In the genomic region with DNA sequence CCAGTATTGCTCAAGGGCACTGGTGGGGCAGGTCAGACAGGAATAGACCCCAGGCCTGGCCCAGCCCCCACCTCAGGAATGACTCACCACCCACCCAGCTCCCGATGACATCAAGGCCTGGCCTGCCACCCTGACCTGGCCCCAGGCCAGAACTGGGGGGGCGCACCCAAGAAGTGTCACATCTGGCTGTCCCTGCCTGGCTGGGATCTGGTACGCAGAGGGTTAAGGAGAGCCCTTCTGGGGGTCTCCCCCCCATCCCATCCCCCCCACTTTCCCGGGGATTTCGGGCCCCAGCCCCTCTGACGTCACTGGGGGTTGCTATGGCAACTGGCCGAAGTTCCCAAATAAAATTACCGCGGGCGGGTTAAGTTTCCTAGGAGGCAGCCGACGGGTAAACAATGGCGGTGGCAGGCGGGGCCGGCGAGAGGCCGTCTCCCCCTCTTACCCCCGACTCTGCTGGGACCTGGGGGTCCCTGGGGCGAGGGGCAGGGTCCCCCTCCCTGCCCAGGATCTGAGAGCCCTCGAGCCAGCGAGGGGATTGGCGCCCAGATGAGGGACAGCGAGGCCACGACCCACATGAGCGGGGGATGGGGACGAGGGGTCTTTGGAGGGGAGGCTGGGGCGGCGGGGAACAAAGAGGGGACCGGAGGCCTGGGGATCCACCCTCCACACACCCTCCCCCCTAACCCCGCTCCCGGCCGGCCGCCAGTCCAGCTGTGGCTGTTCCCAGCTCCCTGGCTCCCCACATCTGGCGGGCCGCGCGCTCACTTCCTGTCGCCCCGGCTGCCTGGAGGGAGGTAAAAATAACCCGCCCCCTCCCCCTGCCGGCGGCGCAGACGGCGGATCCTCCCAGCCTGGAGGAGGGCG, we compare ENCODE assay signal across 8 cellular contexts. TPM values are rescaled to one million over a fixed set of nuclear protein-coding genes. Genes with fewer than 3 reads are reported as not detected.
DNase-seq lines count a peak whose midpoint lies in the region; ATAC-seq, FAIRE-seq and TF ChIP-seq lines count a peak whose summit lies in the region.

No MANE protein-coding gene starts in this region.

- DNase-seq in HFF-Myc (ENCODE audit: extremely low read depth, low read depth), result no peak
- DNase-seq in NCI-H1105 treated with DMSO at 0.1 percent for 48 hours (lab: John Stamatoyannopoulos, UW), result peak; percentile 85
- peak in 51 of 56 donors; percentile 16 to 96 (median 68) for DNase-seq in amygdala (lab: John Stamatoyannopoulos, UW)
- DNase-seq in right cardiac atrium, result peak; percentile 98 to 99 (median 99)
- DNase-seq in renal cortical epithelial cell (ENCODE audit: low read depth), result peak; percentile 78
- peak; percentile 95 for DNase-seq in uterus

- TF ChIP-seq CTCF in HFF-Myc (IDR thresholded peaks at IDR 0.05; ENCODE audit: low read depth, low read length, missing control alignments), result no peak
- peak in 3 of 4 experiments; percentile 28 to 57 (median 49) for TF ChIP-seq CTCF in uterus (IDR thresholded peaks at IDR 0.05)

- intact Hi-C loops in right cardiac atrium (cut with DNase I), result no loop called here
- intact Hi-C loops in uterus (cut with DNase I; ENCODE audit: low total_unique reads), result no loop called here

- H3K27me3 Mint-ChIP-seq in T-helper 1 cell treated with Interleukin-12 subunit alpha and Interleukin-12 subunit beta and Interleukin-4 antibody, amounts not matched to agents 30 μg/mL and 1 μg/mL, for 36 hours (ENCODE audit: low read depth), result no peaks in the 10 kb centered on the region

- no peaks in the 10 kb centered on the region for H3K36me3 ChIP-seq in uterus

- H3K27ac ChIP-seq in right cardiac atrium (ENCODE audit: low read length), result peak overlapping the region; percentile 99
- peak overlapping the region; percentile 100 for H3K27ac ChIP-seq in uterus

- H3K36me3 Mint-ChIP-seq in T-helper 1 cell treated with Interleukin-12 subunit alpha and Interleukin-12 subunit beta and Interleukin-4 antibody, amounts not matched to agents 30 μg/mL and 1 μg/mL, for 36 hours (ENCODE audit: low read depth), result no peaks in the 10 kb centered on the region

- FAIRE-seq in G401.6 (lab: Jason Lieb, UNC), result peak; percentile 31

- WGBS in right cardiac atrium, result under 1% methylated on average over 46 of the region's 46 CpGs

- H3K4me1 Mint-ChIP-seq in T-helper 1 cell treated with Interleukin-12 subunit alpha and Interleukin-12 subunit beta and Interleukin-4 antibody, amounts not matched to agents 30 μg/mL and 1 μg/mL, for 36 hours (ENCODE audit: low read depth), result peaks cover 35% of the 10 kb centered on the region

- no peaks in the 10 kb centered on the region for H3K9me3 ChIP-seq in right cardiac atrium (ENCODE audit: control insufficient read depth, low read length)
- no peaks in the 10 kb centered on the region for H3K9me3 ChIP-seq in uterus

- H3K4me3 ChIP-seq in HFF-Myc (replicated peaks; ENCODE audit: low read depth, low read length), result peak overlapping the region; percentile 38
- H3K4me3 ChIP-seq in right cardiac atrium (ENCODE audit: low read length), result peak overlapping the region; percentile 40
- peak overlapping the region; percentile 60 to 69 for H3K4me3 ChIP-seq in uterus

- no peaks in the 10 kb centered on the region for H3K27me3 ChIP-seq in right cardiac atrium (ENCODE audit: control insufficient read depth, insufficient read depth)
- H3K27me3 ChIP-seq in uterus, result no peaks in the 10 kb centered on the region

- peak; percentile 77 to 80 for ATAC-seq in right cardiac atrium

- no peaks in the 10 kb centered on the region for H3K9me3 Mint-ChIP-seq in T-helper 1 cell treated with Interleukin-12 subunit alpha and Interleukin-12 subunit beta and Interleukin-4 antibody, amounts not matched to agents 30 μg/mL and 1 μg/mL, for 36 hours

- peak overlapping the region; percentile 99 for H3K27ac Mint-ChIP-seq in T-helper 1 cell treated with Interleukin-12 subunit alpha and Interleukin-12 subunit beta and Interleukin-4 antibody, amounts not matched to agents 30 μg/mL and 1 μg/mL, for 36 hours

- H3K4me1 ChIP-seq in right cardiac atrium (ENCODE audit: control insufficient read depth, insufficient read depth, low read length) (peaks cover 15% of the 10 kb centered on the region), uterus (peaks cover 14 to 42% of the 10 kb centered on the region in 2 donors)

- H3K4me3 Mint-ChIP-seq in T-helper 1 cell treated with Interleukin-12 subunit alpha and Interleukin-12 subunit beta and Interleukin-4 antibody, amounts not matched to agents 30 μg/mL and 1 μg/mL, for 36 hours, result peak overlapping the region; percentile 80

- peak; percentile 87 to 89 for TF ChIP-seq POLR2A in uterus (IDR thresholded peaks at IDR 0.05)

RNA-seq across cellular contexts. Expression of gene NANOS3, which starts 29.7 kb away (rescaled TPM):
- total RNA-seq in right cardiac atrium (1 to 10 TPM in 2 of 4 donors, under 1 TPM in 1, not detected in 1; 0.86 to 2.1 (median 1.4) TPM), renal cortical epithelial cell (not detected in 2 replicates), uterus (1 to 10 TPM in 1 of 4 donors, not detected in 3; 1.2 TPM)
- polyA plus RNA-seq in right cardiac atrium, result 1.7 TPM

RNA-seq across cellular contexts. Expression of gene ZSWIM4, which starts 52.0 kb away (rescaled TPM):
- total RNA-seq in right cardiac atrium, result 1 to 10 TPM; 3.4 to 6.4 (median 3.5) TPM
- polyA plus RNA-seq in right cardiac atrium, result 2.3 TPM
- total RNA-seq in renal cortical epithelial cell, result 13.2 and 39.3 TPM in 2 replicates
- 1 to 10 TPM in 3 of 4 donors, under 1 TPM in 1; 0.26 to 8.4 (median 6.0) TPM for total RNA-seq in uterus

RNA-seq across cellular contexts. Expression of gene BRME1, which starts 58.7 kb away (rescaled TPM):
- total RNA-seq in right cardiac atrium (1 to 10 TPM in 1 of 4 donors, under 1 TPM in 3; 0.40 to 1.2 (median 0.80) TPM), renal cortical epithelial cell (0.25 and 0.35 TPM in 2 replicates), uterus (1 to 10 TPM in 3 of 4 donors, not detected in 1; 4.8 to 7.7 (median 5.8) TPM)
- 0.48 TPM for polyA plus RNA-seq in right cardiac atrium

RNA-seq across cellular contexts. Expression of gene CC2D1A, which starts 58.7 kb away (rescaled TPM):
- total RNA-seq in right cardiac atrium (10 to 100 TPM; 21.6 to 26.2 (median 22.3) TPM), renal cortical epithelial cell (4.9 and 18.1 TPM in 2 replicates), uterus (10 to 100 TPM in 2 of 4 donors, 1 to 10 TPM in 2; 3.2 to 44.4 (median 13.2) TPM)
- 22.9 TPM for polyA plus RNA-seq in right cardiac atrium
